In the genomic region with DNA sequence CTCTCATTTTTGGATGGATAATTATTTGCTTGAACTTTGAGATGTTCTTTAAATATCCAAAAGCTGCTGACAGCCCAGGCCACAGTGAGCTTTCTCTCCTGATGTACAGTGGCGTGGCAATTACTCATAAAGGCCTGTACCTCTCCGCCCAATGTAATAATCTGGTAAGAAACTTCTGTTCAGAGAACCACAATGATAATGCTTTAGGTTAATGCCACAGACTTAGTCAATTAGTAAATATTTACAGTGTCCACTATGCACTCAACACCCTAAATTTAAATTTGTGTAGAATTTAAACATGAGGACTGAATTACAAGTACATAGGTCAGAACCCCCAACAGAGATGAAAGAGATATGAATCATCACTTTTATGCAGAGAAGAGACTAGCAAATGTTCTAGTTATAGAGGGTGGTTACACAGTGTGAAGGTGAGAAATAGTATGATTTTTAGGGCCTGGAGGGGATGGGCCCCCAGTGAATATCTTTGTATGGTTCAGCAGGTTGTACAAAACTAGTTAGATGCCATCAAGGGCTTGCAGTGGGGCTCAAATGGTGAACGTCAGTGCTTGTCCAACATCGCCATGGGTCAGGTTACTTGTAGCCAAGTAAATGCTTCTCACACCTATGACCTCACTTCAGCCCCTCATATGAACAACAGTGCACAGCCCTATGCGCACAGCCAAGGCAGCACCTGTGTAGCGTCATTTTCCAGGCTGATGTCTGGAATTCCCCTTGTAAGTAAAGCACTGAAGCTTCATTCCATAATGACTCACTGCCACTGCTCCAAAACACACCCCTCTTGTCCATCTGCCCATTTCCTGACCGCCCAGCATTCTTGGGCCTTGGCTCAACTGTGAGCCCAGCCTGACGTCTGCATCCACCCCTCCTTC, we compare ENCODE assay signal across 1 cellular context.
A peak's percentile ranks its signal among the peaks of the same experiment; 100 is the strongest.
TF ChIP-seq lines count a peak whose summit lies in the region.

No MANE protein-coding gene starts in this region.

TF ChIP-seq in HepG2, 621 proteins besides CTCF, POLR2A, EP300 and RAD21 (continued from another document):
- TF ChIP-seq, protein P1, sequence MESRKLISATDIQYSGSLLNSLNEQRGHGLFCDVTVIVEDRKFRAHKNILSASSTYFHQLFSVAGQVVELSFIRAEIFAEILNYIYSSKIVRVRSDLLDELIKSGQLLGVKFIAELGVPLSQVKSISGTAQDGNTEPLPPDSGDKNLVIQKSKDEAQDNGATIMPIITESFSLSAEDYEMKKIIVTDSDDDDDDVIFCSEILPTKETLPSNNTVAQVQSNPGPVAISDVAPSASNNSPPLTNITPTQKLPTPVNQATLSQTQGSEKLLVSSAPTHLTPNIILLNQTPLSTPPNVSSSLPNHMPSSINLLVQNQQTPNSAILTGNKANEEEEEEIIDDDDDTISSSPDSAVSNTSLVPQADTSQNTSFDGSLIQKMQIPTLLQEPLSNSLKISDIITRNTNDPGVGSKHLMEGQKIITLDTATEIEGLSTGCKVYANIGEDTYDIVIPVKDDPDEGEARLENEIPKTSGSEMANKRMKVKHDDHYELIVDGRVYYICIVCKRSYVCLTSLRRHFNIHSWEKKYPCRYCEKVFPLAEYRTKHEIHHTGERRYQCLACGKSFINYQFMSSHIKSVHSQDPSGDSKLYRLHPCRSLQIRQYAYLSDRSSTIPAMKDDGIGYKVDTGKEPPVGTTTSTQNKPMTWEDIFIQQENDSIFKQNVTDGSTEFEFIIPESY (CRISPR knock-in tag; IDR thresholded peaks at IDR 0.05): peak; percentile 61; the same call in 1 of the 2 replicates
- TF ChIP-seq AHR (CRISPR knock-in tag; IDR thresholded peaks at IDR 0.05): no peak
- TF ChIP-seq KAT8 (CRISPR knock-in tag; IDR thresholded peaks at IDR 0.05): 0 out of 2 replicates have a peak, but pooled peaks have one; percentile 25
- peak; percentile 62; the same call in 1 of the 2 replicates for TF ChIP-seq ZBTB21 (CRISPR knock-in tag; IDR thresholded peaks at IDR 0.05)
- no peak for TF ChIP-seq DMAP1 (CRISPR knock-in tag; IDR thresholded peaks at IDR 0.05)
- TF ChIP-seq FOXP1 (IDR thresholded peaks at IDR 0.05): no peak
- peak; percentile 49 for TF ChIP-seq FOXP1 (CRISPR knock-in tag; IDR thresholded peaks at IDR 0.05)
- TF ChIP-seq, protein P2, sequence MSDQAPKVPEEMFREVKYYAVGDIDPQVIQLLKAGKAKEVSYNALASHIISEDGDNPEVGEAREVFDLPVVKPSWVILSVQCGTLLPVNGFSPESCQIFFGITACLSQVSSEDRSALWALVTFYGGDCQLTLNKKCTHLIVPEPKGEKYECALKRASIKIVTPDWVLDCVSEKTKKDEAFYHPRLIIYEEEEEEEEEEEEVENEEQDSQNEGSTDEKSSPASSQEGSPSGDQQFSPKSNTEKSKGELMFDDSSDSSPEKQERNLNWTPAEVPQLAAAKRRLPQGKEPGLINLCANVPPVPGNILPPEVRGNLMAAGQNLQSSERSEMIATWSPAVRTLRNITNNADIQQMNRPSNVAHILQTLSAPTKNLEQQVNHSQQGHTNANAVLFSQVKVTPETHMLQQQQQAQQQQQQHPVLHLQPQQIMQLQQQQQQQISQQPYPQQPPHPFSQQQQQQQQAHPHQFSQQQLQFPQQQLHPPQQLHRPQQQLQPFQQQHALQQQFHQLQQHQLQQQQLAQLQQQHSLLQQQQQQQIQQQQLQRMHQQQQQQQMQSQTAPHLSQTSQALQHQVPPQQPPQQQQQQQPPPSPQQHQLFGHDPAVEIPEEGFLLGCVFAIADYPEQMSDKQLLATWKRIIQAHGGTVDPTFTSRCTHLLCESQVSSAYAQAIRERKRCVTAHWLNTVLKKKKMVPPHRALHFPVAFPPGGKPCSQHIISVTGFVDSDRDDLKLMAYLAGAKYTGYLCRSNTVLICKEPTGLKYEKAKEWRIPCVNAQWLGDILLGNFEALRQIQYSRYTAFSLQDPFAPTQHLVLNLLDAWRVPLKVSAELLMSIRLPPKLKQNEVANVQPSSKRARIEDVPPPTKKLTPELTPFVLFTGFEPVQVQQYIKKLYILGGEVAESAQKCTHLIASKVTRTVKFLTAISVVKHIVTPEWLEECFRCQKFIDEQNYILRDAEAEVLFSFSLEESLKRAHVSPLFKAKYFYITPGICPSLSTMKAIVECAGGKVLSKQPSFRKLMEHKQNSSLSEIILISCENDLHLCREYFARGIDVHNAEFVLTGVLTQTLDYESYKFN (CRISPR knock-in tag; conservative IDR thresholded peaks at IDR 0.05): peak; percentile 37; the same call in 1 of the 2 replicates
- TF ChIP-seq KMT2B (CRISPR knock-in tag; IDR thresholded peaks at IDR 0.05): 0 out of 2 replicates have a peak, but pooled peaks have one; percentile 24
- TF ChIP-seq, protein P3, sequence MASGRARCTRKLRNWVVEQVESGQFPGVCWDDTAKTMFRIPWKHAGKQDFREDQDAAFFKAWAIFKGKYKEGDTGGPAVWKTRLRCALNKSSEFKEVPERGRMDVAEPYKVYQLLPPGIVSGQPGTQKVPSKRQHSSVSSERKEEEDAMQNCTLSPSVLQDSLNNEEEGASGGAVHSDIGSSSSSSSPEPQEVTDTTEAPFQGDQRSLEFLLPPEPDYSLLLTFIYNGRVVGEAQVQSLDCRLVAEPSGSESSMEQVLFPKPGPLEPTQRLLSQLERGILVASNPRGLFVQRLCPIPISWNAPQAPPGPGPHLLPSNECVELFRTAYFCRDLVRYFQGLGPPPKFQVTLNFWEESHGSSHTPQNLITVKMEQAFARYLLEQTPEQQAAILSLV (CRISPR knock-in tag; IDR thresholded peaks at IDR 0.05; ENCODE audit: borderline replicate concordance): no peak
- TF ChIP-seq TBX2 (CRISPR knock-in tag; IDR thresholded peaks at IDR 0.05; ENCODE audit: borderline replicate concordance): no peak
- TF ChIP-seq ATF7 (IDR thresholded peaks at IDR 0.05): no peak
- TF ChIP-seq ATF7 (CRISPR knock-in tag; IDR thresholded peaks at IDR 0.05): no peak
- peak; percentile 31 for TF ChIP-seq TEAD3 (CRISPR knock-in tag; optimal IDR thresholded peaks at IDR 0.05; ENCODE audit: borderline replicate concordance)
- peak; percentile 29; the same call in 1 of the 2 replicates for TF ChIP-seq RARA (CRISPR knock-in tag; IDR thresholded peaks at IDR 0.05)
- peak; percentile 52; the same call in 1 of the 2 replicates for TF ChIP-seq FOXA3 (CRISPR knock-in tag; IDR thresholded peaks at IDR 0.05)
- no peak for TF ChIP-seq ZNF264 (CRISPR knock-in tag; IDR thresholded peaks at IDR 0.05)
- TF ChIP-seq TBX3 (IDR thresholded peaks at IDR 0.05; ENCODE audit: borderline replicate concordance): peak; percentile 25; the same call in 1 of the 2 replicates
- TF ChIP-seq CREB1 (IDR thresholded peaks at IDR 0.05): no peak
- peak; percentile 39; the same call in 1 of the 2 replicates for TF ChIP-seq CREB1 (CRISPR knock-in tag; IDR thresholded peaks at IDR 0.05)
TF ChIP-seq in HepG2: peak in this region for 18.
